In the genomic region with DNA sequence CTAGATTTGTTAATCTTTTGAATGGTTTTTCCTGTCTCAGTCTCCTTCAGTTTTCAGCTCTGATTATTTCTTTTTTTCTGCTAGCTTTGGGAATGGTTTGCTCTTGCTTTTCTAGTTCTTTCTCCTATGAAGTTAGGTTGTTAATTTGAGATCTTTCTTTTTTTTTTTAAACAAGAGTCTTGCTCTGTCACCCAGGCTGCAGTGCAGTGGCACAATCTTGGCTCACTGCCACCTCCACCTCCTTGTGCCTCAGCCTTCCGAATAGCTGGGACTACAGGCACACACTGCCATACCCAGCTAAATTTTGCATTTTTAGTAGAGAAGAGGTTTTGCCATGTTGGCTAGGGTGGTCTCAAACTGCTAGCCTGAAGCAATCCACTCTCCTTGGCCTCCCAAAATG, we compare ENCODE assay signal across 24 cellular contexts.
"Had no signal": no experiment of that assay in that cellular context is flagged by ENCODE, and none has a peak within 500 bp of the region (broad histone marks: within the 10 kb centered on the region; RNA-seq: fewer than 3 reads in every experiment).

No MANE protein-coding gene starts in this region.

- H3K27ac Mint-ChIP-seq: activated naive CD4-positive, alpha-beta T cell treated with anti-CD3 and anti-CD28 coated beads, Interleukin-2, amount 10 ng/mL, durations not matched to agents 7 days and 5 days; stimulated activated naive CD8-positive, alpha-beta T cell treated with anti-CD3 and anti-CD28 coated beads, Interleukin-15, amount 100 ng/mL, for 72 hours had no signal

- H3K9me3 Mint-ChIP-seq: activated naive CD4-positive, alpha-beta T cell treated with anti-CD3 and anti-CD28 coated beads, Interleukin-2, amount 10 ng/mL, durations not matched to agents 7 days and 5 days; endodermal cell; neural crest cell; stimulated activated naive CD8-positive, alpha-beta T cell treated with anti-CD3 and anti-CD28 coated beads, Interleukin-15, amount 100 ng/mL, for 72 hours had no signal

- ATAC-seq: gastrocnemius medialis; heart left ventricle; left cardiac atrium; naive thymus-derived CD4-positive, alpha-beta T cell; stimulated activated naive CD8-positive, alpha-beta T cell treated with anti-CD3 and anti-CD28 coated beads, Interleukin-15, amount 100 ng/mL, for 72 hours had no signal

- H3K4me3 Mint-ChIP-seq: activated naive CD4-positive, alpha-beta T cell treated with anti-CD3 and anti-CD28 coated beads, Interleukin-2, amount 10 ng/mL, durations not matched to agents 7 days and 5 days; endodermal cell; naive thymus-derived CD4-positive, alpha-beta T cell; neural crest cell; stimulated activated naive CD8-positive, alpha-beta T cell treated with anti-CD3 and anti-CD28 coated beads, Interleukin-15, amount 100 ng/mL, for 72 hours had no signal

- FAIRE-seq: islet of Langerhans had no signal

- H3K4me1 Mint-ChIP-seq: activated naive CD4-positive, alpha-beta T cell treated with anti-CD3 and anti-CD28 coated beads, Interleukin-2, amount 10 ng/mL, durations not matched to agents 7 days and 5 days; neural crest cell; stimulated activated naive CD8-positive, alpha-beta T cell treated with anti-CD3 and anti-CD28 coated beads, Interleukin-15, amount 100 ng/mL, for 72 hours had no signal

- H3K27me3 Mint-ChIP-seq: activated naive CD4-positive, alpha-beta T cell treated with anti-CD3 and anti-CD28 coated beads, Interleukin-2, amount 10 ng/mL, durations not matched to agents 7 days and 5 days; naive thymus-derived CD4-positive, alpha-beta T cell; stimulated activated naive CD8-positive, alpha-beta T cell treated with anti-CD3 and anti-CD28 coated beads, Interleukin-15, amount 100 ng/mL, for 72 hours had no signal

- H3K9me3 ChIP-seq: esophagus squamous epithelium, gastrocnemius medialis, heart left ventricle, tibial nerve had no signal

- H3K27ac ChIP-seq: brain microvascular endothelial cell, esophagus squamous epithelium, gastrocnemius medialis, heart left ventricle, tibial nerve, VCaP had no signal

- DNase-seq: activated CD4-positive, alpha-beta T cell treated with anti-CD3 and anti-CD28 coated beads, Interleukin-2, amount 50 U/mL, for 1 hour; activated CD4-positive, CD25-positive, alpha-beta regulatory T cell treated with anti-CD3 and anti-CD28 coated beads, Interleukin-2, amount 50 U/mL, for 72 hours; activated CD8-positive, alpha-beta memory T cell treated with anti-CD3 and anti-CD28 coated beads, Interleukin-2, amount 50 U/mL, for 48 hours; activated effector memory CD4-positive, alpha-beta T cell treated with anti-CD3 and anti-CD28 coated beads, Interleukin-2, amount 50 U/mL, for 16 hours; activated naive CD4-positive, alpha-beta T cell treated with anti-CD3 and anti-CD28 coated beads, Interleukin-2, amount 10 ng/mL, durations not matched to agents 7 days and 5 days; activated T-cell treated with anti-CD3 and anti-CD28 coated beads, Interleukin-2, amount 50 U/mL, for 48 hours; brain microvascular endothelial cell; cerebellar nuclear complex; cortex of kidney; endodermal cell; esophagus squamous epithelium; gastrocnemius medialis; left cardiac atrium; naive thymus-derived CD4-positive, alpha-beta T cell; stimulated activated CD4-positive, alpha-beta T cell treated with anti-CD3 and anti-CD28 coated beads, Interleukin-12 subunit alpha, Interleukin-12 subunit beta, amount 100 ng/mL, for 4 hours; stimulated activated CD4-positive, alpha-beta T cell treated with anti-CD3 and anti-CD28 coated beads, Interleukin-4, amount 100 ng/mL, for 4 hours; stimulated activated naive CD8-positive, alpha-beta T cell treated with anti-CD3 and anti-CD28 coated beads, Interleukin-15, amount 100 ng/mL, for 72 hours; SW 1271; T-helper 2 cell had no signal

- H3K4me3 ChIP-seq: esophagus squamous epithelium, gastrocnemius medialis, heart left ventricle, tibial nerve had no signal

- H3K27me3 ChIP-seq: brain microvascular endothelial cell, esophagus squamous epithelium, gastrocnemius medialis, heart left ventricle, tibial nerve had no signal

- H3K4me1 ChIP-seq: esophagus squamous epithelium, gastrocnemius medialis had no signal
